23 cellular contexts compared by ENCODE assay signal in genomic region chr9:18893051-18893450, GRCh38.
"Had no signal": no experiment of that assay in that cellular context is flagged by ENCODE, and none has a peak within 500 bp of the region (broad histone marks: within the 10 kb centered on the region; RNA-seq: fewer than 3 reads in every experiment).

No MANE protein-coding gene starts in this region.

- FAIRE-seq: endothelial cell of umbilical vein, small intestine, urothelium cell line had no signal

- ATAC-seq: left colon, left ventricle myocardium superior, right cardiac atrium had no signal

- DNase-seq: effector CD4-positive, alpha-beta T cell; endodermal cell; foreskin melanocyte; head of caudate nucleus; left colon; left ventricle myocardium superior; mesenchymal stem cell; midbrain; nucleus accumbens; ovary; right cardiac atrium; small intestine; stimulated activated CD4-positive, alpha-beta T cell treated with anti-CD3 and anti-CD28 coated beads, Interleukin-12 subunit alpha, Interleukin-12 subunit beta, amount 100 ng/mL, for 4 hours; stimulated activated naive CD4-positive, alpha-beta T cell; stomach; substantia nigra; transverse colon had no signal

- H3K4me3 ChIP-seq: hepatocyte, lung, neural progenitor cell, ovary, stomach, thoracic aorta, transverse colon had no signal
